In the genomic region with DNA sequence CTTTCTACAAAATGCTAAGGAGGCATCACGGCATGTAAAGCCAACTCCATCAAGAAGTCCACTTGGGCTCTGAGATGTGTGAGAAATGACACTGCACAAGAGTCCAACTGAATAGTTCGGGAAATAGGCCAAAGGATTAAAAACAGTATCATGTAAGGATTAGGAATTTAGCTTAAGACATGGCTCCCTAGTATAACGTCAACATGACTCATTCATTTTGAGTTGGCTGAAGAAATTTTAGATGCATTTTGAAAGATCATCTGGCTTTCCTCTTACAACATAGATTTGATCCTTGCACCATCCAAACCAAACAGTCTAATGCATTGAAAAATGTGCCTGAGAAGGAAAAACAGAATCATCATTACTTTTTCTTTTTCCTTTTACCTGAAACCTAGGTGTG, we compare ENCODE assay signal across 17 cellular contexts.
A peak's percentile ranks its signal among the peaks of the same experiment; 100 is the strongest.
DNase-seq lines count a peak whose midpoint lies in the region; ATAC-seq and TF ChIP-seq lines count a peak whose summit lies in the region.
"Had no signal": no experiment of that assay in that cellular context is flagged by ENCODE, and none has a peak within 500 bp of the region (broad histone marks: within the 10 kb centered on the region; RNA-seq: fewer than 3 reads in every experiment).

No MANE protein-coding gene starts in this region.

- H3K27ac ChIP-seq in CD8-positive, alpha-beta memory T cell (ENCODE audit: low read depth, low read length), result no peak overlapping the region
- H3K27ac ChIP-seq: BLaER1 treated with 17β-estradiol and CSF1 and Interleukin-3, amounts not matched to agents 10 nM and 100 nM; ovary; SJCRH30 had no signal

- H3K4me3 ChIP-seq in CD8-positive, alpha-beta memory T cell (ENCODE audit: low read length), result no peak overlapping the region
- H3K4me3 ChIP-seq: BLaER1 treated with 17β-estradiol and CSF1 and Interleukin-3, amounts not matched to agents 10 nM and 100 nM; GM23338; ovary; SJCRH30 had no signal

- no peak for TF ChIP-seq CTCF in omental fat pad (IDR thresholded peaks at IDR 0.05)

- H3K9me3 ChIP-seq in CD8-positive, alpha-beta memory T cell (ENCODE audit: low read length), result no peaks in the 10 kb centered on the region
- H3K9me3 ChIP-seq: BLaER1 treated with 17β-estradiol and CSF1 and Interleukin-3, amounts not matched to agents 10 nM and 100 nM; ovary; SJCRH30 had no signal

- peak; percentile 65 for ATAC-seq in omental fat pad (ENCODE audit: low FRiP score)
- ATAC-seq in HG02763 (IDR thresholded peaks at IDR 0.05; ENCODE audit: unreplicated experiment), result no peak
- ATAC-seq: activated T-cell treated with anti-CD3 and anti-CD28 coated beads, Interleukin-2, amount 50 U/mL, for 72 hours; GM23338; left ventricle myocardium superior had no signal

- no peak overlapping the region for H3K27ac Mint-ChIP-seq in CD8-positive, alpha-beta memory T cell
- H3K27ac Mint-ChIP-seq: activated T-cell treated with anti-CD3 and anti-CD28 coated beads, Interleukin-2, amount 50 U/mL, for 72 hours; GM23338 had no signal

- no peaks in the 10 kb centered on the region for H3K4me1 Mint-ChIP-seq in CD8-positive, alpha-beta memory T cell

- POLR2A ChIA-PET in CD8-positive, alpha-beta memory T cell (lab: Charles Lee), result no interaction called here

- no peaks in the 10 kb centered on the region for H3K27me3 ChIP-seq in CD8-positive, alpha-beta memory T cell (ENCODE audit: insufficient read depth, low read length, poor library complexity, severe bottlenecking)
- H3K27me3 ChIP-seq: BLaER1 treated with 17β-estradiol and CSF1 and Interleukin-3, amounts not matched to agents 10 nM and 100 nM; ovary; SJCRH30 had no signal

- H3K27me3 Mint-ChIP-seq in CD8-positive, alpha-beta memory T cell, result peaks cover 0 to 1% of the 10 kb centered on the region in 2 donors

- H3K4me1 ChIP-seq in CD8-positive, alpha-beta memory T cell (ENCODE audit: insufficient read depth, low read length), result no peaks in the 10 kb centered on the region
- H3K4me1 ChIP-seq: BLaER1 treated with 17β-estradiol and CSF1 and Interleukin-3, amounts not matched to agents 10 nM and 100 nM; SJCRH30 had no signal

- H3K4me3 Mint-ChIP-seq in CD8-positive, alpha-beta memory T cell, result no peak overlapping the region
- H3K4me3 Mint-ChIP-seq: activated T-cell treated with anti-CD3 and anti-CD28 coated beads, Interleukin-2, amount 50 U/mL, for 72 hours; GM23338 had no signal

- DNase-seq in AG20443 (ENCODE audit: low spot score), result peak; percentile 51
- DNase-seq in NCI-H226, result peak; percentile 79
- DNase-seq in dedifferentiated amniotic fluid mesenchymal stem cell (ENCODE audit: extremely low spot score), result peak; percentile 92
- no peak for DNase-seq in omental fat pad (ENCODE audit: low spot score)
- DNase-seq in middle frontal gyrus (ENCODE audit: extremely low spot score, low spot score), result no peak
- no peak for DNase-seq in CD8-positive, alpha-beta memory T cell
- DNase-seq in stimulated activated CD4-positive, alpha-beta T cell treated with anti-CD3 and anti-CD28 coated beads, Interleukin-2, amount 100 ng/mL, for 48 hours, result no peak
- DNase-seq: activated CD4-positive, CD25-positive, alpha-beta regulatory T cell treated with anti-CD3 and anti-CD28 coated beads, Interleukin-2, amount 50 U/mL, for 72 hours; activated T-cell treated with anti-CD3 and anti-CD28 coated beads, Interleukin-2, amount 50 U/mL, for 72 hours; caudate nucleus; KBM-7; left ventricle myocardium superior; ovary; SJCRH30 had no signal

- H3K36me3 Mint-ChIP-seq in CD8-positive, alpha-beta memory T cell, result no peaks in the 10 kb centered on the region

- CTCF ChIA-PET in CD8-positive, alpha-beta memory T cell (lab: Charles Lee), result no interaction called here

- no peaks in the 10 kb centered on the region for H3K36me3 ChIP-seq in CD8-positive, alpha-beta memory T cell (ENCODE audit: insufficient read depth, low read length)
- H3K36me3 ChIP-seq: BLaER1 treated with 17β-estradiol and CSF1 and Interleukin-3, amounts not matched to agents 10 nM and 100 nM; ovary; SJCRH30 had no signal

- H3K9me3 Mint-ChIP-seq in CD8-positive, alpha-beta memory T cell, result peaks cover 0 to 5% (median 0%) of the 10 kb centered on the region in 5 donors
- H3K9me3 Mint-ChIP-seq: GM23338 had no signal

Comparison
In these comparisons a context has a peak if more than half of its experiments do, and no peak if none do; other contexts are left out.
1. DNase-seq: peak in AG20443 (single experiment), NCI-H226 (single experiment) and dedifferentiated amniotic fluid mesenchymal stem cell (single experiment); none in omental fat pad (single experiment), middle frontal gyrus (single experiment), CD8-positive, alpha-beta memory T cell (0 of 5) and stimulated activated CD4-positive, alpha-beta T cell treated with anti-CD3 and anti-CD28 coated beads, Interleukin-2, amount 100 ng/mL, for 48 hours (0 of 2).